In the genomic region with DNA sequence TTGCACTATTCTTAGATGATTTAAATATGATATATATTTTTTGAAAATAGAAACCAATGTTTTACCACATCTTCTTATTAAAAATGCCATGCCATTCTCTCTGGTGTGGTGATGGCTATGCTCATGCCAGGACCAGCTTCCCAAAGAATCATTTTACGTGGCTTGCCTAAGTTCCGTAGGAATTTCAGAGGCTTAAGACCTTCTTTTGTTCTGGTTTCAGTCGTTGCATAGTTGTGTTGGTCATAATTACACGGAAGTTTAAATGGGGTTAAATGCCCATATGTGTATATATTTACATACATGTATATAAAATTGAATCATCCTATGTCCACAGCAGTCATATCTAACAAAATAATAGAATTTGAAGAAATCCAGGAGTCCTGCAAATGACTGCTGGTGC, we compare ENCODE assay signal across 24 cellular contexts.
"Had no signal": no experiment of that assay in that cellular context is flagged by ENCODE, and none has a peak within 500 bp of the region (broad histone marks: within the 10 kb centered on the region; RNA-seq: fewer than 3 reads in every experiment).

No MANE protein-coding gene starts in this region.

- H3K4me1 ChIP-seq: colonic mucosa, esophagus muscularis mucosa, esophagus squamous epithelium, foreskin keratinocyte, gastrocnemius medialis, gastroesophageal sphincter, heart left ventricle, heart right ventricle had no signal

- H3K27me3 ChIP-seq: colonic mucosa, dorsolateral prefrontal cortex, esophagus muscularis mucosa, esophagus squamous epithelium, foreskin keratinocyte, gastrocnemius medialis, gastroesophageal sphincter, heart left ventricle, heart right ventricle had no signal

- H3K4me3 ChIP-seq: colonic mucosa, coronary artery, dorsolateral prefrontal cortex, esophagus muscularis mucosa, esophagus squamous epithelium, gastrocnemius medialis, gastroesophageal sphincter, heart left ventricle, heart right ventricle had no signal

- H3K9me3 Mint-ChIP-seq: effector memory CD8-positive, alpha-beta T cell had no signal

- H3K27ac Mint-ChIP-seq: dendritic cell treated with granulocyte-macrophage colony-stimulating factor and Interleukin-4, amounts not matched to agents 40 ng/mL and 50 ng/mL, for 4 days; effector memory CD8-positive, alpha-beta T cell had no signal

- H3K9me3 ChIP-seq: colonic mucosa, esophagus muscularis mucosa, esophagus squamous epithelium, gastrocnemius medialis, gastroesophageal sphincter, heart left ventricle had no signal

- H3K27me3 Mint-ChIP-seq: dendritic cell treated with granulocyte-macrophage colony-stimulating factor and Interleukin-4, amounts not matched to agents 40 ng/mL and 50 ng/mL, for 4 days; effector memory CD8-positive, alpha-beta T cell had no signal

- H3K36me3 ChIP-seq: colonic mucosa, esophagus muscularis mucosa, esophagus squamous epithelium, gastrocnemius medialis, gastroesophageal sphincter, heart left ventricle, heart right ventricle had no signal

- DNase-seq: colonic mucosa; cortex of kidney; dermis blood vessel endothelial cell; dorsolateral prefrontal cortex; effector CD4-positive, alpha-beta T cell; effector CD8-positive, alpha-beta T cell; effector memory CD4-positive, alpha-beta T cell; effector memory CD8-positive, alpha-beta T cell; erythroblast; esophagus squamous epithelium; foreskin fibroblast; foreskin keratinocyte; foreskin melanocyte; gastrocnemius medialis; glutamatergic neuron; head of caudate nucleus; heart left ventricle; heart right ventricle had no signal

- H3K27ac ChIP-seq: colonic mucosa, coronary artery, dorsolateral prefrontal cortex, epithelial cell of prostate, esophagus muscularis mucosa, esophagus squamous epithelium, foreskin keratinocyte, gastrocnemius medialis, gastroesophageal sphincter, heart left ventricle, heart right ventricle had no signal

- ATAC-seq: effector memory CD8-positive, alpha-beta T cell; esophagus mucosa; foreskin keratinocyte; gastrocnemius medialis; gastroesophageal sphincter; heart left ventricle; heart right ventricle had no signal

- H3K4me3 Mint-ChIP-seq: dendritic cell treated with granulocyte-macrophage colony-stimulating factor and Interleukin-4, amounts not matched to agents 40 ng/mL and 50 ng/mL, for 4 days; effector memory CD8-positive, alpha-beta T cell had no signal
